8 cellular contexts compared by ENCODE assay signal in the genomic region with DNA sequence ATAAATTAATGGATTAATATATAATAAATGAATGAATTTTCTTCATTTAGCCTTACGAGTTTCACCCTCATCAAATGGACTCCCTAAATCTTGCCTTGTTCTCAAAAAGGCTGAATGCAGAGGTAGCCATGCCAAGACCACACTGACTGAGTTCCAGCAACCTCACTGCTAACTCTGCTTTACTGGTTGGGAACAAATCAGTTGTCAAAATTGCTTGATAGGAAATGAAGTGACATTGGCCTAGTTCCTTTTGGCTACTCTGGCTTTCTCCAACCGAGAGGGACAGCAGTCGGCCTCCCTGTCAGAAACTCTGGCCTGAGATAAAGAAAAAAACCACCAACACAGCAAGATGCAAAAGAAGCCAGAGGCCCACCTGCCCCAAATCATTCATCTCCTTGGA.
"Had no signal": no experiment of that assay in that cellular context is flagged by ENCODE, and none has a peak within 500 bp of the region (broad histone marks: within the 10 kb centered on the region; RNA-seq: fewer than 3 reads in every experiment).

No MANE protein-coding gene starts in this region.

- DNase-seq: GM23248, GOT3, H7, H9, HCEC 1CT, HFFc6 had no signal

- H3K9me3 ChIP-seq: HAP-1 had no signal

- H3K27ac Mint-ChIP-seq: H9, HFFc6 had no signal

- H3K27ac ChIP-seq: GM23248 had no signal

- H3K9me3 Mint-ChIP-seq: H9, HFFc6 had no signal

- H3K4me3 ChIP-seq: GM23248, HAP-1 had no signal

- H2AFZ ChIP-seq: GM23248 had no signal

- H3K4me1 ChIP-seq: HAP-1 had no signal

- H3K4me1 Mint-ChIP-seq: H9 had no signal

- H3K36me3 ChIP-seq: HAP-1 had no signal

- H3K4me3 Mint-ChIP-seq: H9, HFFc6 had no signal

- ATAC-seq: HCT116 had no signal
